In genomic region chr20:49691818-49692568, GRCh38 we compare ENCODE assay signal across 20 cellular contexts. TPM values are rescaled to one million over a fixed set of nuclear protein-coding genes. Genes with fewer than 3 reads are reported as not detected.
A peak's percentile ranks its signal among the peaks of the same experiment; 100 is the strongest.
DNase-seq lines count a peak whose midpoint lies in the region; ATAC-seq, FAIRE-seq and TF ChIP-seq lines count a peak whose summit lies in the region.
"Had no signal": no experiment of that assay in that cellular context is flagged by ENCODE, and none has a peak within 500 bp of the region (broad histone marks: within the 10 kb centered on the region; RNA-seq: fewer than 3 reads in every experiment).

No MANE protein-coding gene starts in this region.

- FAIRE-seq in pancreas (lab: Jason Lieb, UNC) = no peak
- FAIRE-seq: bronchial epithelial cell had no signal

- H3K4me3 ChIP-seq in HCT116 (replicated peaks in 1 of 2; ENCODE audit: low read depth in 1 of 2, low read length in 2 of 2) (no peak overlapping the region; a peak in 1 of 4 replicates), pancreas (no peak overlapping the region)

- peaks cover 96 to 98% of the 10 kb centered on the region in 2 experiments for H3K4me1 ChIP-seq in HCT116 (ENCODE audit: control insufficient read depth in 1 of 2, insufficient read depth in 2 of 2, low read length in 2 of 2)
- peaks cover 49 to 85% (median 51%) of the 10 kb centered on the region in 3 donors for H3K4me1 ChIP-seq in pancreas

- H3K4me1 Mint-ChIP-seq in endothelial cell (ENCODE audit: unreplicated experiment) = peaks cover 73% of the 10 kb centered on the region

- no peak for TF ChIP-seq CTCF in HCT116 (IDR thresholded peaks at IDR 0.05 in 2 of 3, conservative IDR thresholded peaks at IDR 0.05 in 1 of 3; ENCODE audit: borderline replicate concordance in 1 of 3, insufficient read depth in 1 of 3, low read depth in 2 of 3, low read length in 2 of 3)
- TF ChIP-seq CTCF in endothelial cell (IDR thresholded peaks at IDR 0.05; ENCODE audit: unreplicated experiment) = no peak
- TF ChIP-seq CTCF in pancreas (IDR thresholded peaks at IDR 0.05) = no peak
- no peak for TF ChIP-seq CTCF in GM20000 (IDR thresholded peaks at IDR 0.05; ENCODE audit: extremely low read depth, missing control alignments)

- H4K20me1 ChIP-seq in HCT116 (ENCODE audit: insufficient read depth) = peaks cover 20% of the 10 kb centered on the region; the same call in 1 of the 2 replicates

- H3K9me3 ChIP-seq in HCT116 (ENCODE audit: control insufficient read depth in 1 of 2, insufficient read depth in 1 of 2, low read depth in 1 of 2, low read length in 2 of 2) (no peaks in the 10 kb centered on the region), pancreas (no peaks in the 10 kb centered on the region)

- TF ChIP-seq RAD21 in HCT116 (IDR thresholded peaks at IDR 0.05; ENCODE audit: low read depth) = no peak

- H3K36me3 ChIP-seq in HCT116 (ENCODE audit: control insufficient read depth in 1 of 2, insufficient read depth in 2 of 2, low read length in 2 of 2) = no peaks in the 10 kb centered on the region
- H3K36me3 ChIP-seq in pancreas = no peaks in the 10 kb centered on the region

- DNase-seq in HCT116 (ENCODE audit: low read depth, low spot score) = no peak
- peak; percentile 69 for DNase-seq in NCI-H69 (lab: John Stamatoyannopoulos, UW)
- DNase-seq in endothelial cell (ENCODE audit: low spot score) = no peak
- DNase-seq in pancreas = no peak
- no peak for DNase-seq in GM20000 (ENCODE audit: low spot score)
- no peak for DNase-seq in middle frontal gyrus (ENCODE audit: extremely low spot score, low spot score)
- DNase-seq: activated B cell treated with CpG ODN at 0.5 μM for 24 hours; activated CD8-positive, alpha-beta memory T cell treated with anti-CD3 and anti-CD28 coated beads, Interleukin-2, amount 10 ng/mL, durations not matched to agents 7 days and 5 days; activated naive CD4-positive, alpha-beta T cell treated with Interleukin-2 at 50 U/mL for 16 hours; C1 segment of cervical spinal cord; endodermal cell; foreskin keratinocyte; HCEC 1CT; NCI-H1092 treated with DMSO at 0.1 percent for 48 hours; NCI-H226; stimulated activated CD4-positive, alpha-beta T cell treated with anti-CD3 and anti-CD28 coated beads, Interleukin-12 subunit alpha, Interleukin-12 subunit beta, amount 100 ng/mL, for 4 hours; T-cell had no signal

- H3K36me3 Mint-ChIP-seq in endothelial cell (ENCODE audit: low read depth, unreplicated experiment) = no peaks in the 10 kb centered on the region

- POLR2A ChIA-PET in HCT116 (lab: Charles Lee) = interaction anchor here (0.9 to 1.3 kb wide), 3 partner anchors 8 to 25 kb away, joined by 3 to 5 read pairs (median 4); no protein-coding TSS in a partner anchor

- H3K27me3 ChIP-seq in HCT116 (ENCODE audit: insufficient read depth, low read length) (no peaks in the 10 kb centered on the region), pancreas (no peaks in the 10 kb centered on the region)
- H3K27me3 ChIP-seq: foreskin keratinocyte had no signal

- RAD21 ChIA-PET in HCT116 (lab: Charles Lee; ENCODE audit: low non-redundant PET in 1 of 2, low total read pairs in 2 of 2, uncharacterized antibody in 2 of 2, unreplicated experiment in 2 of 2) = interaction anchor here in 1 of 2 experiments (1.2 kb wide), 1 partner anchor 17 kb away, joined by 3 read pairs; no protein-coding TSS in a partner anchor

- CTCF ChIA-PET in HCT116 (lab: Charles Lee) = interaction anchor here (0.9 to 1.3 kb wide), 2 partner anchors 13 to 154 kb away, joined by 3 to 5 read pairs; no protein-coding TSS in a partner anchor

- no peaks in the 10 kb centered on the region for H3K9me2 ChIP-seq in HCT116 (ENCODE audit: insufficient read depth)

- H3K4me3 Mint-ChIP-seq in endothelial cell (ENCODE audit: unreplicated experiment) = no peak overlapping the region
- H3K4me3 Mint-ChIP-seq: activated B cell treated with CpG ODN at 0.5 μM for 24 hours; activated CD8-positive, alpha-beta memory T cell treated with anti-CD3 and anti-CD28 coated beads, Interleukin-2, amount 10 ng/mL, durations not matched to agents 7 days and 5 days; endodermal cell; T-cell had no signal

- peak overlapping the region; percentile 63 for H3K27ac Mint-ChIP-seq in endothelial cell (ENCODE audit: unreplicated experiment)
- H3K27ac Mint-ChIP-seq: activated B cell treated with CpG ODN at 0.5 μM for 24 hours; activated CD8-positive, alpha-beta memory T cell treated with anti-CD3 and anti-CD28 coated beads, Interleukin-2, amount 10 ng/mL, durations not matched to agents 7 days and 5 days; endodermal cell; T-cell had no signal

- peak overlapping the region; percentile 42 for H3K4me2 ChIP-seq in HCT116 (ENCODE audit: low read length)

- no peak overlapping the region for H2AFZ ChIP-seq in HCT116 (ENCODE audit: low read depth, low read length, poor library complexity, severe bottlenecking)

- peaks cover 100% of the 10 kb centered on the region for H3K79me2 ChIP-seq in HCT116 (ENCODE audit: insufficient read depth, low read length)

- H3K9ac ChIP-seq in HCT116 (ENCODE audit: low read length) = peak overlapping the region; percentile 16

- intact Hi-C loops in HCT116 (cut with micrococcal nuclease) = no loop called here
- intact Hi-C loops in pancreas (cut with DNase I) = no loop called here

- H3K9me3 Mint-ChIP-seq in endothelial cell (ENCODE audit: unreplicated experiment) = no peaks in the 10 kb centered on the region
- H3K9me3 Mint-ChIP-seq: activated B cell treated with CpG ODN at 0.5 μM for 24 hours, endodermal cell, T-cell had no signal

- BruUV-seq in HCT116 (replicated peaks; lab: Mats Ljungman, UMichigan) = no TSS peak

- H3K27ac ChIP-seq in HCT116 (ENCODE audit: low read depth, low read length) = peak overlapping the region; percentile 71
- H3K27ac ChIP-seq in pancreas = peak overlapping the region in 3 of 4 donors; percentile 69 to 92 (median 85)
- H3K27ac ChIP-seq: foreskin keratinocyte had no signal

- peaks cover 8% of the 10 kb centered on the region for H3K27me3 Mint-ChIP-seq in endothelial cell (ENCODE audit: unreplicated experiment)
- H3K27me3 Mint-ChIP-seq: activated B cell treated with CpG ODN at 0.5 μM for 24 hours; activated CD8-positive, alpha-beta memory T cell treated with anti-CD3 and anti-CD28 coated beads, Interleukin-2, amount 10 ng/mL, durations not matched to agents 7 days and 5 days; T-cell had no signal

- TF ChIP-seq POLR2A in HCT116 (IDR thresholded peaks at IDR 0.05; ENCODE audit: borderline replicate concordance, extremely low read depth, insufficient read depth, insufficient read length) = no peak

- ATAC-seq in HCT116 (no peak), pancreas (peak in 2 of 4 donors; percentile 1 to 7), GM19328 (IDR thresholded peaks at IDR 0.05; ENCODE audit: unreplicated experiment) (no peak), HG03354 (IDR thresholded peaks at IDR 0.05; ENCODE audit: poor library complexity, severe bottlenecking, unreplicated experiment) (no peak)
- ATAC-seq: activated CD8-positive, alpha-beta memory T cell treated with anti-CD3 and anti-CD28 coated beads, Interleukin-2, amount 10 ng/mL, durations not matched to agents 7 days and 5 days; T-cell had no signal

- WGBS in pancreas, 2 donors = 86 to 90% methylated on average over 5 of the region's 5 CpGs

TF ChIP-seq in HCT116, 20 proteins besides CTCF, POLR2A, EP300 and RAD21 (continues in another document):
- TF ChIP-seq TCF7L2 (IDR thresholded peaks at IDR 0.05; ENCODE audit: borderline replicate concordance, extremely low read depth, insufficient read depth, insufficient read length) (no peak), SIN3A (IDR thresholded peaks at IDR 0.05; ENCODE audit: low read depth) (no peak), EZH2phosphoT487 (IDR thresholded peaks at IDR 0.05; ENCODE audit: borderline replicate concordance) (no peak), ZNF274 (IDR thresholded peaks at IDR 0.05; ENCODE audit: low read depth, low read length) (no peak), ZBTB33 (IDR thresholded peaks at IDR 0.05; ENCODE audit: extremely low read depth, insufficient replicate concordance, low read length) (no peak), POLR2AphosphoS5 (IDR thresholded peaks at IDR 0.05; ENCODE audit: low read depth, low read length) (no peak), FOSL1 (IDR thresholded peaks at IDR 0.05; ENCODE audit: low read depth) (no peak)

RNA-seq across cellular contexts. Expression of gene B4GALT5, which starts 21.7 kb away (rescaled TPM):
- total RNA-seq in HCT116 (2021; ENCODE audit: unreplicated experiment) = 92.5 TPM
- polyA plus RNA-seq in HCT116 (2012) = 39.5 and 44.4 TPM in 2 replicates
- total RNA-seq in endothelial cell (ENCODE audit: unreplicated experiment) = 115 TPM
- total RNA-seq in pancreas = 10 to 100 TPM in 3 of 6 donors, 1 to 10 TPM in 3; 7.4 to 28.2 (median 9.6) TPM
- 1 to 10 TPM; 5.1 to 7.7 TPM for polyA plus RNA-seq in pancreas
